In the genomic region with DNA sequence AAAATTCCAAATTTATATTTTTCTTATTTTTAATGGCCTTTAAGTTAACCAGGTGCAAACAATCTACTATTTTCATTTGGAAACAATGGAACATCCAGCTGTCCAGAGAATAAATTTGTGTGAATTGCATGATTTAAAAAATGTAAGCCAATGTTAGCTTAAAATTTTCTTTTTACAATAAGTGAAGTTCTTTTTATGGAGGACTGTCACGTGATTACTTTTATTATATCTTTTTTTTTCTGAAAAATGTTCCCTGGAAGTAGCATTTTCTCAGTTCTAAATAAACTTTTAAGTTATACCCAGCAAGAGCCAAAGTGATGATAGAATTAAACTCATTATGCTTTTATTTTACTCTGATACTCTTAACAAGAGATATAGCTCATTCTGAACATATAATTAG, we compare ENCODE assay signal across 28 cellular contexts.
"Had no signal": no experiment of that assay in that cellular context is flagged by ENCODE, and none has a peak within 500 bp of the region (broad histone marks: within the 10 kb centered on the region; RNA-seq: fewer than 3 reads in every experiment).

No MANE protein-coding gene starts in this region.

- H3K9me3 ChIP-seq: colonic mucosa, esophagus muscularis mucosa, esophagus squamous epithelium, gastrocnemius medialis, gastroesophageal sphincter, heart left ventricle, heart right ventricle had no signal

- H3K27ac ChIP-seq: colonic mucosa, coronary artery, dorsolateral prefrontal cortex, epithelial cell of prostate, esophagus muscularis mucosa, esophagus squamous epithelium, foreskin keratinocyte, gastrocnemius medialis, gastroesophageal sphincter, heart left ventricle, heart right ventricle had no signal

- FAIRE-seq: colon, endometrium, endothelial cell of umbilical vein, frontal cortex had no signal

- H3K4me3 ChIP-seq: colonic mucosa, coronary artery, dorsolateral prefrontal cortex, esophagus muscularis mucosa, esophagus squamous epithelium, gastrocnemius medialis, gastroesophageal sphincter, heart left ventricle, heart right ventricle had no signal

- ATAC-seq: effector memory CD8-positive, alpha-beta T cell; esophagus mucosa; foreskin keratinocyte; gastrocnemius medialis; gastroesophageal sphincter; heart left ventricle; heart right ventricle had no signal

- H3K4me1 ChIP-seq: colonic mucosa, foreskin keratinocyte, gastrocnemius medialis, heart left ventricle had no signal

- DNase-seq: colonic mucosa; cortex of kidney; dermis blood vessel endothelial cell; dorsolateral prefrontal cortex; effector CD4-positive, alpha-beta T cell; effector CD8-positive, alpha-beta T cell; effector memory CD4-positive, alpha-beta T cell; effector memory CD8-positive, alpha-beta T cell; endodermal cell; erythroblast; esophagus squamous epithelium; foreskin fibroblast; foreskin keratinocyte; foreskin melanocyte; gastrocnemius medialis; glutamatergic neuron; head of caudate nucleus; heart left ventricle; heart right ventricle had no signal

- H3K36me3 ChIP-seq: colonic mucosa, esophagus muscularis mucosa, esophagus squamous epithelium, gastrocnemius medialis, gastroesophageal sphincter, heart left ventricle, heart right ventricle had no signal

- H3K27me3 ChIP-seq: colonic mucosa, dorsolateral prefrontal cortex, esophagus muscularis mucosa, esophagus squamous epithelium, foreskin keratinocyte, gastrocnemius medialis, gastroesophageal sphincter, heart left ventricle, heart right ventricle had no signal
